ENCODE assay signal across 17 cellular contexts in genomic region chr9:4508907-4509589, GRCh38. TPM values are rescaled to one million over a fixed set of nuclear protein-coding genes. Genes with fewer than 3 reads are reported as not detected.
DNase-seq lines count a peak whose midpoint lies in the region; ATAC-seq and TF ChIP-seq lines count a peak whose summit lies in the region.
"Had no signal": no experiment of that assay in that cellular context is flagged by ENCODE, and none has a peak within 500 bp of the region (broad histone marks: within the 10 kb centered on the region; RNA-seq: fewer than 3 reads in every experiment).

No MANE protein-coding gene starts in this region.

- WGBS in upper lobe of left lung, 2 donors, result 78 to 86% methylated on average over 3 of the region's 3 CpGs

- H3K9me3 Mint-ChIP-seq in nephron progenitor cell, result peaks cover 5% of the 10 kb centered on the region
- H3K9me3 Mint-ChIP-seq: T-helper 2 cell treated with Interferon-gamma antibody and Interleukin-4, amounts not matched to agents 5 μg/mL and 100 μg/mL, for 36 hours had no signal

- H3K4me1 Mint-ChIP-seq in nephron progenitor cell, result peaks cover 16% of the 10 kb centered on the region

- DNase-seq in AG20443 (ENCODE audit: low spot score) (peak; percentile 81), NCI-H226 (peak; percentile 34), epithelial cell of prostate (ENCODE audit: low read depth, low spot score) (peak; percentile 70), nephron progenitor cell (no peak), MG63 (no peak), Right ventricle myocardium inferior (ENCODE audit: missing footprints) (no peak), upper lobe of left lung (no peak), NK-92 (lab: John Stamatoyannopoulos, UW; ENCODE audit: unreplicated experiment) (no peak)
- DNase-seq: effector memory CD4-positive, alpha-beta T cell; GF-D8; H9; NCI-H446 treated with DMSO at 0.1 percent for 48 hours; nucleus accumbens had no signal

- H3K9me3 ChIP-seq in MG63 (no peaks in the 10 kb centered on the region), upper lobe of left lung (no peaks in the 10 kb centered on the region)
- H3K9me3 ChIP-seq: BLaER1 had no signal

- H3K27ac ChIP-seq in epithelial cell of prostate (peak overlapping the region; percentile 62), upper lobe of left lung (peak overlapping the region in 1 of 4 donors; percentile 18)
- H3K27ac ChIP-seq: BLaER1 had no signal

- intact Hi-C loops in Right ventricle myocardium inferior (cut with DNase I), result no loop called here

- no peaks in the 10 kb centered on the region for H3K4me1 ChIP-seq in upper lobe of left lung
- H3K4me1 ChIP-seq: BLaER1 had no signal

- TF ChIP-seq EP300 in upper lobe of left lung (IDR thresholded peaks at IDR 0.05), result no peak

- H3K4me3 ChIP-seq in MG63 (no peak overlapping the region), upper lobe of left lung (no peak overlapping the region)
- H3K4me3 ChIP-seq: BLaER1, lung had no signal

- H3K27me3 Mint-ChIP-seq in nephron progenitor cell (ENCODE audit: low read depth, poor library complexity), result peaks cover 3% of the 10 kb centered on the region

- peak overlapping the region; percentile 8 for H3K27ac Mint-ChIP-seq in nephron progenitor cell
- H3K27ac Mint-ChIP-seq: H9; T-helper 2 cell treated with Interferon-gamma antibody and Interleukin-4, amounts not matched to agents 5 μg/mL and 100 μg/mL, for 36 hours had no signal

- H3K36me3 ChIP-seq in MG63 (no peaks in the 10 kb centered on the region), upper lobe of left lung (no peaks in the 10 kb centered on the region)
- H3K36me3 ChIP-seq: BLaER1 had no signal

- no peak overlapping the region for H3K4me3 Mint-ChIP-seq in nephron progenitor cell
- H3K4me3 Mint-ChIP-seq: H9; T-helper 2 cell treated with Interferon-gamma antibody and Interleukin-4, amounts not matched to agents 5 μg/mL and 100 μg/mL, for 36 hours had no signal

- H3K27me3 ChIP-seq in MG63 (no peaks in the 10 kb centered on the region), upper lobe of left lung (no peaks in the 10 kb centered on the region)
- H3K27me3 ChIP-seq: BLaER1 had no signal

- no peak for TF ChIP-seq POLR2A in upper lobe of left lung (IDR thresholded peaks at IDR 0.05)

- TF ChIP-seq CTCF in nephron progenitor cell (IDR thresholded peaks at IDR 0.05), result no peak
- TF ChIP-seq CTCF in upper lobe of left lung (IDR thresholded peaks at IDR 0.05), result no peak

- no peaks in the 10 kb centered on the region for H3K36me3 Mint-ChIP-seq in nephron progenitor cell (ENCODE audit: low read depth)

- ATAC-seq in Right ventricle myocardium inferior (no peak), upper lobe of left lung (ENCODE audit: low FRiP score in 2 of 2) (no peak)
- ATAC-seq: Panc1 had no signal

RNA-seq across cellular contexts. Expression of gene SLC1A1, which starts 18.8 kb away (rescaled TPM):
- 0.42 and 1.3 TPM in 2 replicates for total RNA-seq in MG63 (2014; rRNA removed; shearing (Covaris generic); ENCODE audit: low replicate concordance)
- total RNA-seq in Right ventricle myocardium inferior, result 3.2 TPM
- total RNA-seq in upper lobe of left lung, result 10 to 100 TPM; 16.8 to 62.5 (median 40.6) TPM

Comparison
In these comparisons a context has a peak if more than half of its experiments do, and no peak if none do; other contexts are left out.
1. DNase-seq: peak in AG20443 (single experiment), NCI-H226 (single experiment) and epithelial cell of prostate (single experiment); none in nephron progenitor cell (single experiment), MG63 (single experiment), Right ventricle myocardium inferior (single experiment), upper lobe of left lung (0 of 2) and NK-92 (single experiment).